ENCODE assay signal across 22 cellular contexts in genomic region chr16:869823-870641, GRCh38.
"Had no signal": no experiment of that assay in that cellular context is flagged by ENCODE, and none has a peak within 500 bp of the region (broad histone marks: within the 10 kb centered on the region; RNA-seq: fewer than 3 reads in every experiment).

No MANE protein-coding gene starts in this region.

- ATAC-seq: activated CD8-positive, alpha-beta T cell treated with anti-CD3 and anti-CD28 coated beads, Interleukin-2, amount 10 ng/mL, durations not matched to agents 7 days and 5 days; activated naive CD4-positive, alpha-beta T cell treated with anti-CD3 and anti-CD28 coated beads, Interleukin-2, amount 50 U/mL, for 72 hours; activated T-cell treated with anti-CD3 and anti-CD28 coated beads, Interleukin-2, amount 50 U/mL, for 4 hours; T-cell had no signal

- H3K4me2 ChIP-seq: PC-9 had no signal

- H2AFZ ChIP-seq: PC-9 had no signal

- H3K27ac ChIP-seq: brain microvascular endothelial cell, PC-9, SK-N-MC, WERI-Rb-1 had no signal

- DNase-seq: activated CD4-positive, alpha-beta T cell treated with anti-CD3 and anti-CD28 coated beads for 4 hours; activated CD8-positive, alpha-beta T cell treated with anti-CD3 and anti-CD28 coated beads, Interleukin-2, amount 10 ng/mL, durations not matched to agents 7 days and 5 days; activated effector memory CD4-positive, alpha-beta T cell treated with anti-CD3 and anti-CD28 coated beads, Interleukin-2, amount 50 U/mL, for 16 hours; activated naive CD4-positive, alpha-beta T cell treated with Interleukin-2 at 50 U/mL for 16 hours; activated T-cell treated with anti-CD3 and anti-CD28 coated beads, Interleukin-2, amount 50 U/mL, for 4 hours; amygdala; brain microvascular endothelial cell; IMR-90; Kasumi-1; KBM-7; NCI-H1105 treated with DMSO at 0.1 percent for 48 hours; NCI-H1436 treated with DMSO at 0.1 percent for 48 hours; NCI-H187; NCI-H2081; NCI-H510A treated with DMSO at 0.1 percent for 48 hours; PC-9; T-cell; T-helper 2 cell; T1000; WERI-Rb-1 had no signal

- H3K27me3 ChIP-seq: brain microvascular endothelial cell had no signal

- H3K36me3 ChIP-seq: brain microvascular endothelial cell, WERI-Rb-1 had no signal

- H3K4me3 ChIP-seq: PC-9, SK-N-MC had no signal
